11 cellular contexts compared by ENCODE assay signal in the genomic region with DNA sequence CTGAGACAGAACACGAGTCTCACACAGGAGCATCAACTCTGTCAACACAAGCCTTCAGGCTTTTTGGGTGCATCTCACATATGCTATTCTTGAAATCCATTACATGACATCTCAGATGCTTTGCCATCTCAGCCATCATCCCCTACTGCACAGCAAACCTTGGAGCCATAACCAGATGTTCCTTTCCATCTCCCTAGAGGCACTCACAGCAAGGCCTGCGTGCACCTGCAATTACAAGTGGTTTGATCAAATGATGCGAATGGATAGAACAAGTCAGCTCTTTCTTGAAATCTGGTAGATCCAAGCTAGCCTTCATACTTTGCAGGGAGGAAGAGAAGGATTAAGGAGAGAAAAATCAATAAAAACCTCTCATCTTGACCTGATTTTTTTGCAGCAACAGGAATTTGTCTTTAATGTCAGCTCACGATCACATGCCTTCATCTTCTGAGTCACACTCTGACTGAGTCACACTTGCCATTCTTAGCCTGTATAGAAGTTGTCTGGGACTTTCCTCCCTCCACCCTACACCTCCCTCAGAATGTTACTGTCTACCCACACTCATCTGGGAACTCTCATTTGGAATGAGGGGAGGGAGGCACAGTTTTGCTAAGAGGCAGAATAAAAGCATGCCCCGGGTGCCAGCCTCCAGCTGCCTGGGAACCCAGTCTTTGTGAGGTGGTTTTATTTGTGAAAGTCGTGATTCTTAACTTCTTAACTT. TPM values are rescaled to one million over a fixed set of nuclear protein-coding genes. Genes with fewer than 3 reads are reported as not detected.
DNase-seq lines count a peak whose midpoint lies in the region; ATAC-seq and TF ChIP-seq lines count a peak whose summit lies in the region.
"Had no signal": no experiment of that assay in that cellular context is flagged by ENCODE, and none has a peak within 500 bp of the region (broad histone marks: within the 10 kb centered on the region; RNA-seq: fewer than 3 reads in every experiment).

No MANE protein-coding gene starts in this region.

- DNase-seq in A673 (ENCODE audit: low spot score) (peak; percentile 38), HCEC 1CT (peak; percentile 81), adrenal gland (peak in 6 of 7 donors; percentile 34 to 76 (median 44)), islet precursor cell (peak; percentile 89), NCI-H82 (lab: John Stamatoyannopoulos, UW) (no peak), SHP77 (lab: John Stamatoyannopoulos, UW) (no peak), GM10266 (ENCODE audit: extremely low spot score) (no peak)
- DNase-seq: heart right ventricle, natural killer cell had no signal

- H3K4me3 ChIP-seq in A673 (ENCODE audit: low read depth, low read length, poor library complexity, severe bottlenecking) (no peak overlapping the region), adrenal gland (no peak overlapping the region)
- H3K4me3 ChIP-seq: heart right ventricle had no signal

- POLR2A ChIA-PET in A673 (lab: Charles Lee; ENCODE audit: low non-redundant PET), result no interaction called here

- ATAC-seq in HG02840 (IDR thresholded peaks at IDR 0.05; ENCODE audit: low FRiP score, unreplicated experiment), result no peak
- ATAC-seq: heart right ventricle, natural killer cell had no signal

- no peak for TF ChIP-seq CTCF in A673 (conservative IDR thresholded peaks at IDR 0.05; ENCODE audit: low read depth, low read length)
- TF ChIP-seq CTCF in adrenal gland (IDR thresholded peaks at IDR 0.05), result no peak
- no peak for TF ChIP-seq CTCF in GM10266 (IDR thresholded peaks at IDR 0.05; ENCODE audit: control insufficient read depth, insufficient read depth, low read depth, missing control alignments)

- BruUV-seq in A673 (replicated peaks; lab: Mats Ljungman, UMichigan), result no TSS peak

- TF ChIP-seq POLR2A in adrenal gland (IDR thresholded peaks at IDR 0.05), result no peak

- no peaks in the 10 kb centered on the region for H3K36me3 ChIP-seq in A673 (ENCODE audit: insufficient read depth, low read length, poor library complexity, severe bottlenecking)
- no peaks in the 10 kb centered on the region for H3K36me3 ChIP-seq in adrenal gland (replicated peaks in 1 of 2)
- H3K36me3 ChIP-seq: heart right ventricle had no signal

- intact Hi-C loops in A673 (cut with micrococcal nuclease; ENCODE audit: unreplicated experiment), result no loop called here
- intact Hi-C loops in adrenal gland (cut with DNase I), result no loop called here

- CTCF ChIA-PET in A673 (lab: Charles Lee), result no interaction called here

- 60 to 70% (median 65%) methylated on average over 6 of the region's 6 CpGs for whole genome bisulfite sequencing in adrenal gland, 4 donors

- H3K4me1 ChIP-seq in A673 (ENCODE audit: insufficient read depth, low read length, poor library complexity, severe bottlenecking) (no peaks in the 10 kb centered on the region), adrenal gland (replicated peaks in 1 of 2) (peaks cover 3% of the 10 kb centered on the region in 2 donors)
- H3K4me1 ChIP-seq: heart right ventricle had no signal

- H3K27ac ChIP-seq in A673 (ENCODE audit: low read depth, low read length, poor library complexity, severe bottlenecking) (no peak overlapping the region), adrenal gland (peak overlapping the region in 3 of 5 donors; percentile 15 to 49 (median 30))
- H3K27ac ChIP-seq: heart right ventricle had no signal

- H3K9me3 ChIP-seq in A673 (ENCODE audit: low read depth, low read length, poor library complexity, severe bottlenecking) (no peaks in the 10 kb centered on the region), adrenal gland (replicated peaks in 1 of 3) (no peaks in the 10 kb centered on the region)
- H3K9me3 ChIP-seq: heart right ventricle had no signal

- no peaks in the 10 kb centered on the region for H3K27me3 ChIP-seq in A673 (replicated peaks; ENCODE audit: insufficient read depth, low read depth, low read length, poor library complexity)
- no peaks in the 10 kb centered on the region for H3K27me3 ChIP-seq in adrenal gland
- H3K27me3 ChIP-seq: heart right ventricle had no signal

RNA-seq across cellular contexts. Expression of a gene that starts 11.9 kb away (rescaled TPM):
- total RNA-seq in A673 (2021) (not detected in 2 replicates), adrenal gland (not detected)
- polyA plus RNA-seq in adrenal gland, result not detected
- total RNA-seq: heart right ventricle, natural killer cell had no signal
- polyA plus RNA-seq: heart right ventricle, IgD-negative memory B cell had no signal

RNA-seq across cellular contexts. Expression of a gene that starts 17.9 kb away (rescaled TPM):
- total RNA-seq in A673 (2021) (0.17 TPM in 1 of 2 replicates, not detected in the other), adrenal gland (under 1 TPM in 3 of 8 donors, not detected in 5; 0.14 to 0.51 (median 0.31) TPM)
- under 1 TPM in 2 of 3 donors, not detected in 1; 0.16 to 0.20 TPM for polyA plus RNA-seq in adrenal gland
- total RNA-seq: heart right ventricle, natural killer cell had no signal
- polyA plus RNA-seq: IgD-negative memory B cell had no signal

Comparison
In these comparisons a context has a peak if more than half of its experiments do, and no peak if none do; other contexts are left out.
1. DNase-seq: peak in A673 (single experiment), HCEC 1CT (single experiment), adrenal gland (6 of 7) and islet precursor cell (single experiment); none in NCI-H82 (single experiment), SHP77 (0 of 2) and GM10266 (single experiment).